1 cellular context compared by ENCODE assay signal in the genomic region with DNA sequence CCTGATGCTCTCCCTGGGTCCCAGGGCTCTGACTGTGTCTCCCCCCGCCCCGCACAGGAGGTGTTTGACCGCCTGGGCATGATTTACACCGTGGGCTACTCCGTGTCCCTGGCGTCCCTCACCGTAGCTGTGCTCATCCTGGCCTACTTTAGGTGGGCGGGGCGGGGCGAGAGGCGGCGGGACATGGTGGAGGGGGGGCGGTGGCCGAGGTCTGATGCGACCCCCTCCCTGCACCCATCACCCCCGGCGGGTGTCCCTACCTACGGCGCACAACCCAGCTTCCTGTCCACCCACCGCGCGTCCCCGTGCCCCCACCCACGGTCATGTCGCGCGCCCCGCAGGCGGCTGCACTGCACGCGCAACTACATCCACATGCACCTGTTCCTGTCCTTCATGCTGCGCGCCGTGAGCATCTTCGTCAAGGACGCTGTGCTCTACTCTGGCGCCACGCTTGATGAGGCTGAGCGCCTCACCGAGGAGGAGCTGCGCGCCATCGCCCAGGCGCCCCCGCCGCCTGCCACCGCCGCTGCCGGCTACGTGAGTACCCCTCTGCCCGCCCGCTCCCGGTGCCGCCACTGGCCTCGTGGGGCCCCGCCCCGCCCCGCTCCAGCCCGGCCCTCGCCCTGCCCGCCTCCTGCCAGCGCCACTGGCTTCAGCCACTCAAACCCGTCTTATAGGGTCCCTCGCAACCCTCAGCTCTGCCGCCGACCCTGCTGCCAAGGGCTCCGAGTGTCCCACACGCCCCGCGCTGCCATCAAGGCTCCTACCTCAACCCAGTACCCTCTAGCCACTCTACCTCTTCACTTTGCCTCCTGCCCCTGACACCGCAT.
TF ChIP-seq lines count a peak whose summit lies in the region.

No MANE protein-coding gene starts in this region.

TF ChIP-seq in H1, 55 proteins besides CTCF, POLR2A, EP300 and RAD21 (continued from another document):
- no peak for TF ChIP-seq POLR2AphosphoS5 (IDR thresholded peaks at IDR 0.05; ENCODE audit: low read depth, low read length)
